14 cellular contexts compared by ENCODE assay signal in genomic region chr11:89442801-89443200, GRCh38. TPM values are rescaled to one million over a fixed set of nuclear protein-coding genes. Genes with fewer than 3 reads are reported as not detected.
DNase-seq lines count a peak whose midpoint lies in the region; ATAC-seq and TF ChIP-seq lines count a peak whose summit lies in the region.
"Had no signal": no experiment of that assay in that cellular context is flagged by ENCODE, and none has a peak within 500 bp of the region (broad histone marks: within the 10 kb centered on the region; RNA-seq: fewer than 3 reads in every experiment).

No MANE protein-coding gene starts in this region.

- H3K27me3 Mint-ChIP-seq in chondrocyte (ENCODE audit: low read depth): no peaks in the 10 kb centered on the region
- no peaks in the 10 kb centered on the region for H3K27me3 Mint-ChIP-seq in nephron (ENCODE audit: low read depth)
- no peaks in the 10 kb centered on the region for H3K27me3 Mint-ChIP-seq in activated CD4-positive, alpha-beta T cell treated with anti-CD3 and anti-CD28 coated beads for 36 hours
- H3K27me3 Mint-ChIP-seq in activated T-cell treated with anti-CD3 and anti-CD28 coated beads, Interleukin-2, amount 50 U/mL, for 24 hours: no peaks in the 10 kb centered on the region

- peak; percentile 74 for DNase-seq in SK-N-DZ (ENCODE audit: low spot score)
- DNase-seq in chondrocyte (ENCODE audit: low spot score): no peak
- no peak for DNase-seq in putamen (ENCODE audit: low spot score)
- no peak for DNase-seq in activated CD4-positive, alpha-beta T cell treated with anti-CD3 and anti-CD28 coated beads for 36 hours
- no peak for DNase-seq in activated T-cell treated with anti-CD3 and anti-CD28 coated beads, Interleukin-2, amount 50 U/mL, for 24 hours
- DNase-seq: BE2C; CD4-positive, alpha-beta memory T cell; DMS153; DND-41; GDM1 had no signal

- peaks cover 36% of the 10 kb centered on the region for H3K4me1 Mint-ChIP-seq in chondrocyte (ENCODE audit: low read depth)
- no peaks in the 10 kb centered on the region for H3K4me1 Mint-ChIP-seq in nephron
- no peaks in the 10 kb centered on the region for H3K4me1 Mint-ChIP-seq in activated CD4-positive, alpha-beta T cell treated with anti-CD3 and anti-CD28 coated beads for 36 hours
- no peaks in the 10 kb centered on the region for H3K4me1 Mint-ChIP-seq in activated T-cell treated with anti-CD3 and anti-CD28 coated beads, Interleukin-2, amount 50 U/mL, for 24 hours (ENCODE audit: low read depth)
- H3K4me1 Mint-ChIP-seq: CD4-positive, alpha-beta memory T cell had no signal

- no peaks in the 10 kb centered on the region for H3K27me3 ChIP-seq in neuron (ENCODE audit: insufficient read depth, low read length)
- H3K27me3 ChIP-seq: BE2C had no signal

- no peak for TF ChIP-seq CTCF in chondrocyte (IDR thresholded peaks at IDR 0.05)
- no peak for TF ChIP-seq CTCF in nephron (IDR thresholded peaks at IDR 0.05; ENCODE audit: unreplicated experiment in 3 of 3)

- H3K4me1 ChIP-seq in neuron (ENCODE audit: insufficient read depth, low read length): peaks cover 19% of the 10 kb centered on the region
- H3K4me1 ChIP-seq: BE2C had no signal

- peaks cover 5% of the 10 kb centered on the region for H3K36me3 ChIP-seq in neuron (ENCODE audit: insufficient read depth, low read length)
- H3K36me3 ChIP-seq: BE2C had no signal

- H3K9me3 Mint-ChIP-seq in chondrocyte (ENCODE audit: low read depth) (peaks cover 5% of the 10 kb centered on the region), nephron (no peaks in the 10 kb centered on the region)
- no peaks in the 10 kb centered on the region for H3K9me3 Mint-ChIP-seq in activated CD4-positive, alpha-beta T cell treated with anti-CD3 and anti-CD28 coated beads for 36 hours (ENCODE audit: low read depth)
- H3K9me3 Mint-ChIP-seq in activated T-cell treated with anti-CD3 and anti-CD28 coated beads, Interleukin-2, amount 50 U/mL, for 24 hours: peaks cover 13% of the 10 kb centered on the region

- POLR2A ChIA-PET in activated CD4-positive, alpha-beta T cell treated with anti-CD3 and anti-CD28 coated beads for 36 hours (lab: Charles Lee): no interaction called here

- no peak overlapping the region for H3K4me3 ChIP-seq in neuron (ENCODE audit: low read length)

- H3K4me3 Mint-ChIP-seq in chondrocyte (ENCODE audit: unreplicated experiment): no peak overlapping the region
- H3K4me3 Mint-ChIP-seq in nephron: no peak overlapping the region
- H3K4me3 Mint-ChIP-seq in activated CD4-positive, alpha-beta T cell treated with anti-CD3 and anti-CD28 coated beads for 36 hours: no peak overlapping the region
- H3K4me3 Mint-ChIP-seq in activated T-cell treated with anti-CD3 and anti-CD28 coated beads, Interleukin-2, amount 50 U/mL, for 24 hours: no peak overlapping the region
- H3K4me3 Mint-ChIP-seq: CD4-positive, alpha-beta memory T cell had no signal

- CTCF ChIA-PET in activated CD4-positive, alpha-beta T cell treated with anti-CD3 and anti-CD28 coated beads for 36 hours (lab: Charles Lee): no interaction called here

- intact Hi-C loops in activated CD4-positive, alpha-beta T cell treated with anti-CD3 and anti-CD28 coated beads for 36 hours (cut with DNase I, micrococcal nuclease): loop anchor here in 1 of 2 experiments (10.0 kb wide), 1 partner anchor 62 kb away; no protein-coding TSS in a partner anchor

- peaks cover 3% of the 10 kb centered on the region for H3K9me3 ChIP-seq in neuron (ENCODE audit: low read length)
- H3K9me3 ChIP-seq: BE2C had no signal

- ATAC-seq in GM18519 (IDR thresholded peaks at IDR 0.05; ENCODE audit: low FRiP score, unreplicated experiment): no peak
- no peak for ATAC-seq in activated CD4-positive, alpha-beta T cell treated with anti-CD3 and anti-CD28 coated beads for 36 hours
- ATAC-seq: HCT116 had no signal

- H3K27ac Mint-ChIP-seq in chondrocyte (ENCODE audit: unreplicated experiment) (peak overlapping the region; percentile 71), nephron (peak overlapping the region; percentile 54 to 67 (median 57))
- H3K27ac Mint-ChIP-seq in activated CD4-positive, alpha-beta T cell treated with anti-CD3 and anti-CD28 coated beads for 36 hours: no peak overlapping the region
- H3K27ac Mint-ChIP-seq in activated T-cell treated with anti-CD3 and anti-CD28 coated beads, Interleukin-2, amount 50 U/mL, for 24 hours: no peak overlapping the region
- H3K27ac Mint-ChIP-seq: CD4-positive, alpha-beta memory T cell had no signal

- peaks cover 28% of the 10 kb centered on the region for H3K36me3 Mint-ChIP-seq in chondrocyte (ENCODE audit: low read depth)
- H3K36me3 Mint-ChIP-seq in nephron (ENCODE audit: low read depth): peaks cover 32% of the 10 kb centered on the region
- no peaks in the 10 kb centered on the region for H3K36me3 Mint-ChIP-seq in activated CD4-positive, alpha-beta T cell treated with anti-CD3 and anti-CD28 coated beads for 36 hours (ENCODE audit: low read depth)
- H3K36me3 Mint-ChIP-seq in activated T-cell treated with anti-CD3 and anti-CD28 coated beads, Interleukin-2, amount 50 U/mL, for 24 hours (ENCODE audit: low read depth): no peaks in the 10 kb centered on the region
- H3K36me3 Mint-ChIP-seq: CD4-positive, alpha-beta memory T cell had no signal

- peak overlapping the region; percentile 37 for H2AFZ ChIP-seq in neuron (ENCODE audit: low read depth, low read length)

RNA-seq across cellular contexts. Expression of gene NOX4, which starts 48.4 kb away (rescaled TPM):
- polyA plus RNA-seq in SK-N-DZ (2014; cell fraction: cytosol; rRNA removed): 4.3 and 8.4 TPM in 2 replicates
- polyA plus RNA-seq in SK-N-DZ (2014; cell fraction: nucleus; rRNA removed): 18.0 and 35.4 TPM in 2 replicates
- 35.3 to 102 TPM (median 39.1 TPM) in 3 replicates for total RNA-seq in chondrocyte
- total RNA-seq in activated CD4-positive, alpha-beta T cell treated with anti-CD3 and anti-CD28 coated beads for 36 hours: not detected
- total RNA-seq: CD4-positive, alpha-beta memory T cell had no signal
- polyA plus RNA-seq: CD4-positive, alpha-beta memory T cell had no signal

Comparison
In these comparisons a context has a peak if more than half of its experiments do, and no peak if none do; other contexts are left out.
1. H3K27ac Mint-ChIP-seq: peak in chondrocyte (single experiment) and nephron (3 of 3); none in activated CD4-positive, alpha-beta T cell treated with anti-CD3 and anti-CD28 coated beads for 36 hours (single experiment) and activated T-cell treated with anti-CD3 and anti-CD28 coated beads, Interleukin-2, amount 50 U/mL, for 24 hours (single experiment).
2. RNA of gene NOX4, which starts 48.4 kb away (total RNA-seq): 35.3 to 102 TPM in chondrocyte; not detected in activated CD4-positive, alpha-beta T cell treated with anti-CD3 and anti-CD28 coated beads for 36 hours; every median in the first group is over 10 times any median in the second.